8 cellular contexts compared by ENCODE assay signal in genomic region chr1:27536767-27537166, GRCh38.
DNase-seq lines count a peak whose midpoint lies in the region; ATAC-seq and TF ChIP-seq lines count a peak whose summit lies in the region.

No MANE protein-coding gene starts in this region.

- no peak for ATAC-seq in GM18873 (IDR thresholded peaks at IDR 0.05; ENCODE audit: low FRiP score, unreplicated experiment)

- no peak for TF ChIP-seq CTCF in astrocyte of the cerebellum (IDR thresholded peaks at IDR 0.05; ENCODE audit: low read depth, low read length, missing control alignments)

- H3K36me3 ChIP-seq in HUES48 (ENCODE audit: control insufficient read depth, insufficient read depth, low read length) = no peaks in the 10 kb centered on the region

- H3K9ac ChIP-seq in HUES48 (ENCODE audit: low read depth, low read length) = no peak overlapping the region

- in situ Hi-C loops in astrocyte of the cerebellum (cut with HindIII; ENCODE audit: low sequenced_read_pairs) = no loop called here

- H3K4me1 ChIP-seq in HUES48 (ENCODE audit: control insufficient read depth, insufficient read depth, low read length) = peaks cover 43% of the 10 kb centered on the region

- no peaks in the 10 kb centered on the region for H3K27me3 ChIP-seq in HUES48 (ENCODE audit: control insufficient read depth, insufficient read depth, low read length)

- peak overlapping the region; percentile 52 for H3K27ac ChIP-seq in HUES48 (ENCODE audit: low read depth, low read length)
- H3K27ac ChIP-seq in substantia nigra (ENCODE audit: low read depth, low read length, poor library complexity, severe bottlenecking) = peak overlapping the region; percentile 50

- DNase-seq in astrocyte of the cerebellum (ENCODE audit: low read depth) = peak; percentile 84
- peak; percentile 71 for DNase-seq in iPS-NIHi7 (ENCODE audit: extremely low spot score)
- peak in 45 of 49 donors; percentile 22 to 87 (median 65) for DNase-seq in substantia nigra (lab: John Stamatoyannopoulos, UW)
- no peak for DNase-seq in stimulated activated CD4-positive, alpha-beta T cell treated with anti-CD3 and anti-CD28 coated beads, Interleukin-1b, Interleukin-23, amount 100 ng/mL, for 48 hours
- DNase-seq in activated effector memory CD4-positive, alpha-beta T cell treated with Interleukin-2 at 50 U/mL for 16 hours = no peak
- no peak for DNase-seq in activated CD4-positive, alpha-beta T cell treated with anti-CD3 and anti-CD28 coated beads, Interleukin-2, amount 50 U/mL, for 48 hours

- 0 out of 2 replicates have a peak overlapping the region, but pooled peaks have one; percentile 8 for H3K4me3 ChIP-seq in HUES48 (ENCODE audit: low read depth, low read length)
- H3K4me3 ChIP-seq in astrocyte of the cerebellum (ENCODE audit: low read depth, low read length) = no peak overlapping the region

- H3K9me3 ChIP-seq in HUES48 (ENCODE audit: control insufficient read depth, insufficient read depth, low read length) = no peaks in the 10 kb centered on the region

Comparison
In these comparisons a context has a peak if more than half of its experiments do, and no peak if none do; other contexts are left out.
1. DNase-seq: peak in astrocyte of the cerebellum (single experiment), iPS-NIHi7 (single experiment) and substantia nigra (45 of 49); none in stimulated activated CD4-positive, alpha-beta T cell treated with anti-CD3 and anti-CD28 coated beads, Interleukin-1b, Interleukin-23, amount 100 ng/mL, for 48 hours (single experiment), activated effector memory CD4-positive, alpha-beta T cell treated with Interleukin-2 at 50 U/mL for 16 hours (single experiment) and activated CD4-positive, alpha-beta T cell treated with anti-CD3 and anti-CD28 coated beads, Interleukin-2, amount 50 U/mL, for 48 hours (0 of 2).